Comparison of ENCODE assay signal across 9 cellular contexts in the genomic region with DNA sequence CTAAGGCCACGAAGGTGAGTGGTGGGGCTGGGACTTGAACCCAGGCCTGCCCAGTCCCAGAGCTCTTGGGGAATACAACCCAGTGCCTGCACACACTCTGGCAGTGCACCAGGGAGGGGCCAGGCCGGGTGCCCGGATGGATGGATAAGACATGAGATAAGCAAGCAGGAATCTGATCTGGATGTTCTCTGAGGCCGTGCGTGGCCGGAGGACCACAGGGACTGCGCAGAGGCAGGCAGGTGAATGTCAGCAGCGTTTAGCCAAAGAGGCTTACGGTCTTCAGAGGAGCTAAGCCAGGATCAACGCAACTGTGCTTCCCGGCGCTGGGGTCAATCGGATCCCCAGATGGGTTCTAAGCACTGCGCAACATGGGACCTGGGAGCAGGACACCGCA. TPM values are rescaled to one million over a fixed set of nuclear protein-coding genes. Genes with fewer than 3 reads are reported as not detected.
DNase-seq lines count a peak whose midpoint lies in the region; FAIRE-seq and TF ChIP-seq lines count a peak whose summit lies in the region.
"Had no signal": no experiment of that assay in that cellular context is flagged by ENCODE, and none has a peak within 500 bp of the region (broad histone marks: within the 10 kb centered on the region; RNA-seq: fewer than 3 reads in every experiment).

No MANE protein-coding gene starts in this region.

- no peaks in the 10 kb centered on the region for H3K9me2 ChIP-seq in DOHH2 (replicated peaks; ENCODE audit: control insufficient read depth, low read length)

- H3K4me1 Mint-ChIP-seq in nephron progenitor cell, result peaks cover 36% of the 10 kb centered on the region

- POLR2A ChIA-PET in H1 (lab: Charles Lee; ENCODE audit: partially characterized antibody), result interaction anchor here (0.7 to 7.0 kb wide), 4 partner anchors 12 to 463 kb away, joined by 3 to 51 read pairs (median 4); no protein-coding TSS in a partner anchor

- no peak overlapping the region; the same call in 1 of the 2 replicates for H4K8ac ChIP-seq in H1 (ENCODE audit: extremely low read depth, insufficient read depth, low read length)

- H3K27me3 Mint-ChIP-seq in nephron progenitor cell (ENCODE audit: low read depth, poor library complexity), result peaks cover 7% of the 10 kb centered on the region

- no peak overlapping the region; the same call in 1 of the 2 replicates for H2AK5ac ChIP-seq in H1 (ENCODE audit: low read depth, low read length)

- no peak overlapping the region for H2BK20ac ChIP-seq in H1 (ENCODE audit: low read length)

- H3K14ac ChIP-seq in H1 (ENCODE audit: insufficient read length), result no peak overlapping the region

- no peaks in the 10 kb centered on the region for H3F3A ChIP-seq in DOHH2 (ENCODE audit: control insufficient read depth, insufficient read depth)

- H3K4me2 ChIP-seq in DOHH2 (ENCODE audit: low read length) (peak overlapping the region; percentile 87), H1 (ENCODE audit: insufficient read depth in 1 of 2, low read depth in 2 of 2, low read length in 2 of 2) (peak overlapping the region; percentile 77 to 82)

- H3K79me1 ChIP-seq in H1 (ENCODE audit: low read depth, low read length), result peaks cover 8% of the 10 kb centered on the region

- peaks cover 6% of the 10 kb centered on the region for H3K36me3 Mint-ChIP-seq in nephron progenitor cell (ENCODE audit: low read depth)

- no peak overlapping the region for H3K23ac ChIP-seq in H1 (ENCODE audit: insufficient read length)

- H2BK5ac ChIP-seq in H1 (ENCODE audit: low read depth, low read length), result peak overlapping the region; percentile 61; the same call in 1 of the 2 replicates

- H3K27ac Mint-ChIP-seq in nephron progenitor cell, result peak overlapping the region; percentile 84

- no peak for FAIRE-seq in H1 (lab: Jason Lieb, UNC)
- FAIRE-seq: TTC549 had no signal

- H3K9ac ChIP-seq in H1 (replicated peaks in 1 of 4; ENCODE audit: extremely low read depth in 1 of 4, low read depth in 3 of 4, low read length in 3 of 4), result peak overlapping the region in 3 of 4 experiments; percentile 79 to 86 (median 82); a peak in 6 of 7 replicates

- peaks cover 8% of the 10 kb centered on the region for H3K23me2 ChIP-seq in H1 (ENCODE audit: low read depth, low read length)

- peak overlapping the region; percentile 85 for H3K4me3 Mint-ChIP-seq in nephron progenitor cell

- no peak for TF ChIP-seq RAD21 in H1 (IDR thresholded peaks at IDR 0.05 in 1 of 2, conservative IDR thresholded peaks at IDR 0.05 in 1 of 2; ENCODE audit: low read depth in 2 of 2, low read length in 2 of 2)

- H4K20me1 ChIP-seq in DOHH2 (ENCODE audit: control insufficient read depth, insufficient read depth, low read depth, low read length) (0 out of 2 replicates have a peak, but pooled peaks cover 2% of the 10 kb centered on the region), H1 (replicated peaks in 1 of 2; ENCODE audit: control insufficient read depth in 1 of 2, insufficient read depth in 2 of 2, low read length in 2 of 2) (peaks cover 24 to 29% of the 10 kb centered on the region in 2 experiments)

- no peak for TF ChIP-seq EP300 in H1 (IDR thresholded peaks at IDR 0.05; ENCODE audit: borderline replicate concordance in 1 of 2, low read depth in 2 of 2, low read length in 2 of 2)

- H3K27ac ChIP-seq in DOHH2 (ENCODE audit: low read depth, low read length) (peak overlapping the region; percentile 83), H1 (ENCODE audit: low read depth, low read length) (0 out of 2 replicates have a peak overlapping the region, but pooled peaks have one; percentile 85)

- no peak overlapping the region for H3K56ac ChIP-seq in H1 (replicated peaks; ENCODE audit: insufficient read length, low read depth, low read length)

- peak; percentile 44 for DNase-seq in OCI-M1 (lab: John Stamatoyannopoulos, UW)
- no peak for DNase-seq in H1 (ENCODE audit: low read depth in 1 of 2, low spot score in 2 of 2)
- no peak for DNase-seq in nephron progenitor cell
- no peak for DNase-seq in NCI-H1694 (lab: John Stamatoyannopoulos, UW)
- no peak for DNase-seq in NCI-H524 (lab: John Stamatoyannopoulos, UW)
- no peak for DNase-seq in hippocampal formation (lab: John Stamatoyannopoulos, UW)
- no peak for DNase-seq in COLO829 (ENCODE audit: low spot score)

- no peak for TF ChIP-seq POLR2A in H1 (IDR thresholded peaks at IDR 0.05; ENCODE audit: control extremely low read depth in 1 of 2, low read depth in 2 of 2, low read length in 2 of 2)

- H3K27me3 ChIP-seq in DOHH2 (ENCODE audit: control insufficient read depth, low read length), result no peaks in the 10 kb centered on the region
- H3K27me3 ChIP-seq in H1 (replicated peaks in 1 of 4; ENCODE audit: control insufficient read depth in 3 of 4, extremely low read depth in 1 of 4, insufficient read depth in 3 of 4, low read length in 3 of 4), result no peaks in the 10 kb centered on the region; a peak in 1 of 7 replicates

- H3K79me2 ChIP-seq in DOHH2 (ENCODE audit: control insufficient read depth, low read length) (peaks cover 61% of the 10 kb centered on the region), H1 (ENCODE audit: control insufficient read depth in 1 of 2, insufficient read depth in 2 of 2, low read length in 2 of 2) (peaks cover 48 to 59% of the 10 kb centered on the region in 2 experiments)

- no peak overlapping the region for H2BK120ac ChIP-seq in H1 (replicated peaks; ENCODE audit: low read depth, low read length)

- no peak overlapping the region for H4K5ac ChIP-seq in H1 (ENCODE audit: insufficient read length, low read depth, low read length)

- no peaks in the 10 kb centered on the region for H3K9me3 Mint-ChIP-seq in nephron progenitor cell

- CTCF ChIA-PET in H1 (lab: Charles Lee; ENCODE audit: partially characterized antibody), result interaction anchor here (1.1 kb wide), 1 partner anchor 35 kb away, joined by 3 read pairs; no protein-coding TSS in a partner anchor

- H3K18ac ChIP-seq in H1 (ENCODE audit: extremely low read depth, low read length), result peak overlapping the region; percentile 60; the same call in 1 of the 2 replicates

- WGBS in H1 (ENCODE audit: extremely low coverage in 1 of 2, insufficient coverage in 1 of 2, insufficient read length in 1 of 2, insufficient replicate concordance in 2 of 2, low coverage in 1 of 2, low lambda C conversion rate in 2 of 2, missing lambda C conversion rate in 1 of 2), 2 experiments, result 71% methylated on average over 15 of the region's 15 CpGs; no CpG with 5 or more reads in 1 of the 2 experiments

- no peak overlapping the region for H2AFZ ChIP-seq in H1 (ENCODE audit: low read length)

- H2BK12ac ChIP-seq in H1 (ENCODE audit: low read depth, low read length), result no peak overlapping the region

- TF ChIP-seq CTCF in DOHH2 (IDR thresholded peaks at IDR 0.05; ENCODE audit: low read depth, low read length, poor library complexity, severe bottlenecking) (no peak), H1 (IDR thresholded peaks at IDR 0.05; ENCODE audit: control extremely low read depth in 1 of 3, insufficient read depth in 1 of 3, low read depth in 1 of 3, low read length in 3 of 3) (no peak), nephron progenitor cell (IDR thresholded peaks at IDR 0.05) (no peak)

- peaks cover 32% of the 10 kb centered on the region for H3K36me3 ChIP-seq in DOHH2 (ENCODE audit: control insufficient read depth, low read length)
- H3K36me3 ChIP-seq in H1 (ENCODE audit: control insufficient read depth in 2 of 4, insufficient read depth in 4 of 4, low read length in 3 of 4), result 0 out of 8 replicates have a peak, but pooled peaks cover 0 to 3% (median under 1%) of the 10 kb centered on the region in 4 experiments

- no peak overlapping the region for H4K91ac ChIP-seq in H1 (replicated peaks; ENCODE audit: insufficient read length, low read length)

- H3K4me1 ChIP-seq in DOHH2 (ENCODE audit: control insufficient read depth, low read length), result peaks cover 38% of the 10 kb centered on the region
- peaks cover 0 to 22% (median 17%) of the 10 kb centered on the region in 4 experiments; a peak in 6 of 7 replicates for H3K4me1 ChIP-seq in H1 (replicated peaks in 1 of 4; ENCODE audit: control insufficient read depth in 3 of 4, insufficient read depth in 4 of 4, low read length in 3 of 4)

- H2BK15ac ChIP-seq in H1 (ENCODE audit: low read length), result no peak overlapping the region

- H3K4me3 ChIP-seq in DOHH2 (ENCODE audit: low read length) (peak overlapping the region; percentile 88), H1 (ENCODE audit: extremely low read depth in 1 of 4, insufficient read depth in 2 of 4, low read depth in 3 of 4, low read length in 4 of 4) (peak overlapping the region; percentile 49 to 91 (median 77); a peak in 7 of 8 replicates)

- no peaks in the 10 kb centered on the region for H3K9me3 ChIP-seq in DOHH2 (ENCODE audit: control insufficient read depth, insufficient read depth, low read length)
- H3K9me3 ChIP-seq in H1 (ENCODE audit: insufficient read depth in 2 of 2, low read depth in 1 of 2, low read length in 1 of 2), result no peaks in the 10 kb centered on the region

- no peak overlapping the region for H3K4ac ChIP-seq in H1 (replicated peaks; ENCODE audit: insufficient read length, low read depth, low read length)

RNA-seq across cellular contexts. Expression of a gene that starts 1.5 kb away (rescaled TPM):
- 56.0 and 57.3 TPM in 2 replicates for total RNA-seq in H1 (2021; fragmentation: NEBNext Ultra II Directional; extraction: Animal tissue kit (Norgen Biotek cat#: 25700))
- polyA plus RNA-seq in H1 (2011; rRNA removed), result 19.7 and 37.8 TPM in 2 replicates
- 31.1 TPM for polyA plus RNA-seq in H1 (2011; cell fraction: cytosol; rRNA removed)
- polyA plus RNA-seq in H1 (2011; cell fraction: nucleus; rRNA removed), result 44.7 TPM
- polyA plus RNA-seq in H1 (2012, experiment 1 of 2), result 24.6 to 37.3 TPM (median 32.1 TPM) in 4 replicates
- 26.0 TPM for polyA plus RNA-seq in H1 (2012, experiment 2 of 2)
- 35.4 TPM for polyA plus RNA-seq in H1 (2013, experiment 1 of 2)
- polyA plus RNA-seq in H1 (2013, experiment 2 of 2), result 34.1 TPM
- 7.3 and 7.9 TPM in 2 replicates for polyA minus RNA-seq in H1 (2011; rRNA and poly(A)+ RNA removed)
- 37.4 TPM for polyA minus RNA-seq in H1 (2011; cell fraction: cytosol; rRNA and poly(A)+ RNA removed)
- 25.1 TPM for polyA minus RNA-seq in H1 (2011; cell fraction: nucleus; rRNA and poly(A)+ RNA removed)

RNA-seq across cellular contexts. Expression of a gene that starts 21.5 kb away (rescaled TPM):
- 46.9 and 49.5 TPM in 2 replicates for total RNA-seq in H1 (2021; fragmentation: NEBNext Ultra II Directional; extraction: Animal tissue kit (Norgen Biotek cat#: 25700))
- polyA plus RNA-seq in H1 (2011; rRNA removed), result 54.5 and 87.3 TPM in 2 replicates
- polyA plus RNA-seq in H1 (2011; cell fraction: cytosol; rRNA removed), result 52.7 TPM
- 82.7 TPM for polyA plus RNA-seq in H1 (2011; cell fraction: nucleus; rRNA removed)
- polyA plus RNA-seq in H1 (2012, experiment 1 of 2), result 29.2 to 41.5 TPM (median 39.9 TPM) in 4 replicates
- polyA plus RNA-seq in H1 (2012, experiment 2 of 2), result 29.3 TPM
- polyA plus RNA-seq in H1 (2013, experiment 1 of 2), result 29.2 TPM
- polyA plus RNA-seq in H1 (2013, experiment 2 of 2), result 27.9 TPM
- polyA minus RNA-seq in H1 (2011; rRNA and poly(A)+ RNA removed), result 4.0 and 7.3 TPM in 2 replicates
- polyA minus RNA-seq in H1 (2011; cell fraction: cytosol; rRNA and poly(A)+ RNA removed), result 20.0 TPM
- polyA minus RNA-seq in H1 (2011; cell fraction: nucleus; rRNA and poly(A)+ RNA removed), result 22.2 TPM

RNA-seq across cellular contexts. Expression of a gene that starts 56.2 kb away (rescaled TPM):
- total RNA-seq in H1 (2021; fragmentation: NEBNext Ultra II Directional; extraction: Animal tissue kit (Norgen Biotek cat#: 25700)), result not detected in 2 replicates
- 0.14 and 0.19 TPM in 2 replicates for polyA plus RNA-seq in H1 (2011; rRNA removed)
- not detected for polyA plus RNA-seq in H1 (2011; cell fraction: cytosol; rRNA removed)
- polyA plus RNA-seq in H1 (2011; cell fraction: nucleus; rRNA removed), result not detected
- polyA plus RNA-seq in H1 (2012, experiment 1 of 2), result not detected in 4 replicates
- not detected for polyA plus RNA-seq in H1 (2012, experiment 2 of 2)
- polyA plus RNA-seq in H1 (2013, experiment 1 of 2), result not detected
- polyA plus RNA-seq in H1 (2013, experiment 2 of 2), result not detected
- polyA minus RNA-seq in H1 (2011; rRNA and poly(A)+ RNA removed), result not detected in 2 replicates
- not detected for polyA minus RNA-seq in H1 (2011; cell fraction: cytosol; rRNA and poly(A)+ RNA removed)
- not detected for polyA minus RNA-seq in H1 (2011; cell fraction: nucleus; rRNA and poly(A)+ RNA removed)
